Comparison of ENCODE assay signal across 1 cellular context in genomic region chr20:32893878-32894483, GRCh38.
TF ChIP-seq lines count a peak whose summit lies in the region.

No MANE protein-coding gene starts in this region.

TF ChIP-seq in HepG2, 621 proteins besides CTCF, POLR2A, EP300 and RAD21 (continued from another document):
- TF ChIP-seq MXI1 (IDR thresholded peaks at IDR 0.05; ENCODE audit: borderline replicate concordance, low read depth, low read length) (peak; percentile 24; the same call in 1 of the 3 replicates), ZNF644 (CRISPR knock-in tag; IDR thresholded peaks at IDR 0.05; ENCODE audit: low read depth) (no peak), KDM1A (CRISPR knock-in tag; IDR thresholded peaks at IDR 0.05) (no peak), IRF1 (CRISPR knock-in tag; IDR thresholded peaks at IDR 0.05; ENCODE audit: low read depth) (no peak), ZNF570 (CRISPR knock-in tag; IDR thresholded peaks at IDR 0.05; ENCODE audit: borderline replicate concordance) (no peak), LRRFIP1 (CRISPR knock-in tag; conservative IDR thresholded peaks at IDR 0.05) (no peak)
- TF ChIP-seq, protein P1, sequence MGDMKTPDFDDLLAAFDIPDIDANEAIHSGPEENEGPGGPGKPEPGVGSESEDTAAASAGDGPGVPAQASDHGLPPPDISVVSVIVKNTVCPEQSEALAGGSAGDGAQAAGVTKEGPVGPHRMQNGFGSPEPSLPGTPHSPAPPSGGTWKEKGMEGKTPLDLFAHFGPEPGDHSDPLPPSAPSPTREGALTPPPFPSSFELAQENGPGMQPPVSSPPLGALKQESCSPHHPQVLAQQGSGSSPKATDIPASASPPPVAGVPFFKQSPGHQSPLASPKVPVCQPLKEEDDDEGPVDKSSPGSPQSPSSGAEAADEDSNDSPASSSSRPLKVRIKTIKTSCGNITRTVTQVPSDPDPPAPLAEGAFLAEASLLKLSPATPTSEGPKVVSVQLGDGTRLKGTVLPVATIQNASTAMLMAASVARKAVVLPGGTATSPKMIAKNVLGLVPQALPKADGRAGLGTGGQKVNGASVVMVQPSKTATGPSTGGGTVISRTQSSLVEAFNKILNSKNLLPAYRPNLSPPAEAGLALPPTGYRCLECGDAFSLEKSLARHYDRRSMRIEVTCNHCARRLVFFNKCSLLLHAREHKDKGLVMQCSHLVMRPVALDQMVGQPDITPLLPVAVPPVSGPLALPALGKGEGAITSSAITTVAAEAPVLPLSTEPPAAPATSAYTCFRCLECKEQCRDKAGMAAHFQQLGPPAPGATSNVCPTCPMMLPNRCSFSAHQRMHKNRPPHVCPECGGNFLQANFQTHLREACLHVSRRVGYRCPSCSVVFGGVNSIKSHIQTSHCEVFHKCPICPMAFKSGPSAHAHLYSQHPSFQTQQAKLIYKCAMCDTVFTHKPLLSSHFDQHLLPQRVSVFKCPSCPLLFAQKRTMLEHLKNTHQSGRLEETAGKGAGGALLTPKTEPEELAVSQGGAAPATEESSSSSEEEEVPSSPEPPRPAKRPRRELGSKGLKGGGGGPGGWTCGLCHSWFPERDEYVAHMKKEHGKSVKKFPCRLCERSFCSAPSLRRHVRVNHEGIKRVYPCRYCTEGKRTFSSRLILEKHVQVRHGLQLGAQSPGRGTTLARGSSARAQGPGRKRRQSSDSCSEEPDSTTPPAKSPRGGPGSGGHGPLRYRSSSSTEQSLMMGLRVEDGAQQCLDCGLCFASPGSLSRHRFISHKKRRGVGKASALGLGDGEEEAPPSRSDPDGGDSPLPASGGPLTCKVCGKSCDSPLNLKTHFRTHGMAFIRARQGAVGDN (CRISPR knock-in tag; IDR thresholded peaks at IDR 0.05) = peak; percentile 50; the same call in 1 of the 2 replicates
